9 cellular contexts compared by ENCODE assay signal in the genomic region with DNA sequence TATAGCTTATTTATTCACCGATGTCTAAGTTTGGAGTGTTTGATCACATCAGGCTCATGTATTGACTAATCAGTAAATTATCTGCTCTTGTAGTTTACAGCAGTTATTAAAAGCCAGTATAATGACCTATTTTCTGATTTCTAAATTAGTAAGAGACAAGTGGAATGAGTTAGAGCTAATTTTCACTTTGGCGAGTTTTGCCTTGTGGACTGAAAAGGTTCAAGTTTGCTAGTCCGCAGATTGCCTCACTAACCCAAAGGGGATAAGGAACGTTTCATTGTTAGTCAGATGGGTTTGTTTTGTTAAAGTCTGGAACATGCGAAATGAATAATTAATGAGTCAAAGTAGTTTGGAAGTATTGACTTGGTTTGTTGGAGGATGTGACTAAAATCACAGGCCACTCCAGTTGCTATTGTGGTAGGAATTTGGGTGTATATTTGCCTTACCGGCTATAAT. TPM values are rescaled to one million over a fixed set of nuclear protein-coding genes. Genes with fewer than 3 reads are reported as not detected.
DNase-seq lines count a peak whose midpoint lies in the region; ATAC-seq and TF ChIP-seq lines count a peak whose summit lies in the region.
"Had no signal": no experiment of that assay in that cellular context is flagged by ENCODE, and none has a peak within 500 bp of the region (broad histone marks: within the 10 kb centered on the region; RNA-seq: fewer than 3 reads in every experiment).

No MANE protein-coding gene starts in this region.

- peak overlapping the region; percentile 88 to 90 (median 90) for H3K27ac ChIP-seq in thyroid gland
- H3K27ac ChIP-seq in aorta (ENCODE audit: low read depth in 1 of 2, low read length in 2 of 2) = no peak overlapping the region
- H3K27ac ChIP-seq: neural progenitor cell had no signal

- TF ChIP-seq CTCF in epithelial cell of proximal tubule (conservative IDR thresholded peaks at IDR 0.05; ENCODE audit: low read depth, low read length) (no peak), thyroid gland (IDR thresholded peaks at IDR 0.05) (no peak), GM13976 (IDR thresholded peaks at IDR 0.05; ENCODE audit: borderline replicate concordance, control extremely low read depth, extremely low read depth, insufficient read depth, missing control alignments) (no peak)

- 80 to 91% methylated on average over 6 of the region's 6 CpGs for WGBS in thyroid gland, 2 donors
- 73 to 75% methylated on average over 6 of the region's 6 CpGs for WGBS in aorta, 2 donors

- H3K9me3 ChIP-seq in thyroid gland = no peaks in the 10 kb centered on the region
- H3K9me3 ChIP-seq in aorta (ENCODE audit: control insufficient read depth, low read length) = no peaks in the 10 kb centered on the region

- in situ Hi-C loops in GM13976 (cut with MboI; ENCODE audit: low sequenced_read_pairs, unreplicated experiment) = loop anchor here (10.0 kb wide), 1 partner anchor 180 kb away; no protein-coding TSS in a partner anchor

- DNase-seq in stimulated activated naive CD4-positive, alpha-beta T cell treated with Interleukin-2 at 50 U/mL for 16 hours (lab: John Stamatoyannopoulos, UW) = peak; percentile 23
- DNase-seq in stimulated activated naive CD4-positive, alpha-beta T cell (lab: John Stamatoyannopoulos, UW) = no peak
- DNase-seq in HPDE6-E6E7 (ENCODE audit: extremely low spot score) (peak; percentile 1), epithelial cell of proximal tubule (ENCODE audit: low read depth) (peak; percentile 39), thyroid gland (no peak), aorta (no peak), GM13976 (ENCODE audit: low spot score) (no peak), GOT3 (lab: John Stamatoyannopoulos, UW) (no peak)

- H3K4me3 ChIP-seq in epithelial cell of proximal tubule (ENCODE audit: low read depth, low read length) (no peak overlapping the region), thyroid gland (replicated peaks in 1 of 3) (no peak overlapping the region), aorta (ENCODE audit: low read length in 2 of 2) (no peak overlapping the region)
- H3K4me3 ChIP-seq: neural progenitor cell had no signal

- ATAC-seq in aorta (ENCODE audit: low FRiP score) = no peak

- H3K4me1 ChIP-seq in thyroid gland = peaks cover 25 to 34% of the 10 kb centered on the region in 2 donors
- no peaks in the 10 kb centered on the region for H3K4me1 ChIP-seq in aorta (ENCODE audit: control insufficient read depth in 1 of 2, insufficient read depth in 2 of 2, low read length in 2 of 2)
- H3K4me1 ChIP-seq: neural progenitor cell had no signal

- TF ChIP-seq POLR2A in thyroid gland (IDR thresholded peaks at IDR 0.05) = no peak

- peaks cover 4 to 16% of the 10 kb centered on the region in 2 donors for H3K36me3 ChIP-seq in thyroid gland
- H3K36me3 ChIP-seq in aorta (ENCODE audit: control insufficient read depth in 1 of 2, insufficient read depth in 2 of 2, low read length in 1 of 2) = peaks cover 6% of the 10 kb centered on the region in 2 donors
- H3K36me3 ChIP-seq: neural progenitor cell had no signal

- H3K27me3 ChIP-seq in thyroid gland = no peaks in the 10 kb centered on the region
- H3K27me3 ChIP-seq in aorta (ENCODE audit: control insufficient read depth in 1 of 2, insufficient read depth in 2 of 2, low read length in 1 of 2) = no peaks in the 10 kb centered on the region
- H3K27me3 ChIP-seq: neural progenitor cell had no signal

- intact Hi-C loops in thyroid gland (cut with DNase I) (no loop called here), aorta (cut with DNase I) (no loop called here)

RNA-seq across cellular contexts. Expression of a gene that starts 40.1 kb away (rescaled TPM):
- total RNA-seq in epithelial cell of proximal tubule = 30.4 and 31.6 TPM in 2 replicates
- 100 to 1,000 TPM; 148 to 217 (median 196) TPM for total RNA-seq in thyroid gland
- 100 to 1,000 TPM; 206 to 265 TPM for total RNA-seq in aorta
- polyA plus RNA-seq in aorta = 10 to 100 TPM; 61.7 to 84.8 TPM

Comparison
In these comparisons a context has a peak if more than half of its experiments do, and no peak if none do; other contexts are left out.
1. DNase-seq: peak in stimulated activated naive CD4-positive, alpha-beta T cell treated with Interleukin-2 at 50 U/mL for 16 hours (single experiment), HPDE6-E6E7 (single experiment) and epithelial cell of proximal tubule (single experiment); none in stimulated activated naive CD4-positive, alpha-beta T cell (0 of 6), thyroid gland (0 of 2), aorta (0 of 2), GM13976 (single experiment) and GOT3 (single experiment).
2. H3K27ac ChIP-seq: peak in thyroid gland (3 of 3); none in aorta (0 of 2).